In genomic region chr3:188241072-188241471, GRCh38 we compare ENCODE assay signal across 12 cellular contexts.
DNase-seq lines count a peak whose midpoint lies in the region; ATAC-seq and TF ChIP-seq lines count a peak whose summit lies in the region.
"Had no signal": no experiment of that assay in that cellular context is flagged by ENCODE, and none has a peak within 500 bp of the region (broad histone marks: within the 10 kb centered on the region; RNA-seq: fewer than 3 reads in every experiment).

No MANE protein-coding gene starts in this region.

- peak overlapping the region in 31 of 59 donors; percentile 5 to 68 (median 30) for H3K27ac ChIP-seq in dorsolateral prefrontal cortex
- H3K27ac ChIP-seq in skeletal muscle tissue (ENCODE audit: low read depth, low read length) = peak overlapping the region; percentile 68

- no peaks in the 10 kb centered on the region for H3K9me3 ChIP-seq in skeletal muscle tissue (ENCODE audit: control insufficient read depth in 3 of 3, low read length in 3 of 3)
- H3K9me3 ChIP-seq: Caco-2 had no signal

- CTCF ChIA-PET in activated naive CD4-positive, alpha-beta T cell treated with anti-CD3 and anti-CD28 coated beads for 36 hours (lab: Charles Lee) = no interaction called here

- H3K27me3 Mint-ChIP-seq in activated naive CD4-positive, alpha-beta T cell treated with anti-CD3 and anti-CD28 coated beads for 36 hours (ENCODE audit: low read depth) = no peaks in the 10 kb centered on the region
- H3K27me3 Mint-ChIP-seq: progenitor cell of endocrine pancreas had no signal

- TF ChIP-seq CTCF in dorsolateral prefrontal cortex (IDR thresholded peaks at IDR 0.05 in 54 of 56, conservative IDR thresholded peaks at IDR 0.05 in 2 of 56; ENCODE audit: low read depth in 1 of 56, partially characterized antibody in 56 of 56) = no peak

- H3K4me1 ChIP-seq in skeletal muscle tissue (ENCODE audit: control insufficient read depth in 3 of 3, insufficient read depth in 3 of 3, low read length in 3 of 3) = peaks cover 20 to 26% (median 24%) of the 10 kb centered on the region in 3 donors

- H3K27me3 ChIP-seq in dorsolateral prefrontal cortex (no peaks in the 10 kb centered on the region), skeletal muscle tissue (ENCODE audit: control insufficient read depth in 3 of 3, insufficient read depth in 3 of 3, low read length in 3 of 3) (no peaks in the 10 kb centered on the region)

- H3K4me3 ChIP-seq in dorsolateral prefrontal cortex (peak overlapping the region in 7 of 59 donors; percentile 1 to 34 (median 15)), skeletal muscle tissue (ENCODE audit: low read length in 3 of 3) (peak overlapping the region in 2 of 3 donors; percentile 15 to 32)

- no peaks in the 10 kb centered on the region for H3K9me3 Mint-ChIP-seq in activated naive CD4-positive, alpha-beta T cell treated with anti-CD3 and anti-CD28 coated beads for 36 hours

- no peaks in the 10 kb centered on the region for H3K36me3 ChIP-seq in skeletal muscle tissue (ENCODE audit: control insufficient read depth in 3 of 3, insufficient read depth in 3 of 3, low read length in 3 of 3)

- ATAC-seq in GM18505 (IDR thresholded peaks at IDR 0.05; ENCODE audit: unreplicated experiment) (no peak), GM18861 (IDR thresholded peaks at IDR 0.05; ENCODE audit: unreplicated experiment) (no peak)

- no peak overlapping the region for H3K27ac Mint-ChIP-seq in activated naive CD4-positive, alpha-beta T cell treated with anti-CD3 and anti-CD28 coated beads for 36 hours
- H3K27ac Mint-ChIP-seq: progenitor cell of endocrine pancreas had no signal

- DNase-seq in NCI-H510A (lab: John Stamatoyannopoulos, UW) = peak; percentile 39
- peak in 4 of 10 donors; percentile 16 to 57 (median 48) for DNase-seq in dorsolateral prefrontal cortex
- DNase-seq in iris pigment epithelial cell (ENCODE audit: low read depth) = peak; percentile 72
- DNase-seq in D341Med (ENCODE audit: low spot score) = no peak
- no peak for DNase-seq in activated naive CD4-positive, alpha-beta T cell treated with anti-CD3 and anti-CD28 coated beads for 36 hours
- DNase-seq: activated T-cell treated with anti-CD3 and anti-CD28 coated beads for 4 hours, Caco-2, KG1 had no signal

- H3K36me3 Mint-ChIP-seq in activated naive CD4-positive, alpha-beta T cell treated with anti-CD3 and anti-CD28 coated beads for 36 hours (ENCODE audit: low read depth) = peaks cover 3% of the 10 kb centered on the region

- intact Hi-C loops in dorsolateral prefrontal cortex (cut with DNase I) = no loop called here
- intact Hi-C loops in activated naive CD4-positive, alpha-beta T cell treated with anti-CD3 and anti-CD28 coated beads for 36 hours (cut with micrococcal nuclease) = no loop called here

- TF ChIP-seq POLR2A in GM18505 (IDR thresholded peaks at IDR 0.05; ENCODE audit: borderline replicate concordance, extremely low read depth, insufficient read depth, insufficient read length) = no peak

- H3K4me3 Mint-ChIP-seq in activated naive CD4-positive, alpha-beta T cell treated with anti-CD3 and anti-CD28 coated beads for 36 hours = no peak overlapping the region

- peak overlapping the region; percentile 14 to 63 (median 39) for H3K9ac ChIP-seq in skeletal muscle tissue (ENCODE audit: low read depth in 1 of 3, low read length in 3 of 3)

- peaks cover 25% of the 10 kb centered on the region for H3K4me1 Mint-ChIP-seq in activated naive CD4-positive, alpha-beta T cell treated with anti-CD3 and anti-CD28 coated beads for 36 hours (ENCODE audit: low read depth)

Comparison
In these comparisons a context has a peak if more than half of its experiments do, and no peak if none do; other contexts are left out.
1. DNase-seq: peak in NCI-H510A (single experiment) and iris pigment epithelial cell (single experiment); none in D341Med (single experiment) and activated naive CD4-positive, alpha-beta T cell treated with anti-CD3 and anti-CD28 coated beads for 36 hours (single experiment).